Comparison of ENCODE assay signal across 24 cellular contexts in the genomic region with DNA sequence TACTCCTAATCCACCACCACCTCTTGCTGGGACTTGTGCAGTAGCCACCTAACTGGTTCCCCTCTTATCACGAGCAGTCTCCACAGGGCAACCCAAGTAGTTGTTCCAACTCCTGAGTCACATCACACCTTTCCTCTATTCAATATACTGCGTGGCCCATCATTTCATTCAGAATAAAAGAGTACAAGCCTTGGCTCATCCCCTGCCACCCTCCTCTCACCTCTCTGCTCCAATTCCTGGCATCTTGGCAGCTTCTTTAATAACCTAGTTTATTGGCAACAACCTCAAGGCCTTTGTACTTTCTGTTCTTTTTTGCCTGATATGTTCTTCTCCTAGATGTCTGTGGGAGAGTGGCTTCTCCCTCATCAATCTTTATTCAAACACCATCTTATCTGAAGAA.
"Had no signal": no experiment of that assay in that cellular context is flagged by ENCODE, and none has a peak within 500 bp of the region (broad histone marks: within the 10 kb centered on the region; RNA-seq: fewer than 3 reads in every experiment).

No MANE protein-coding gene starts in this region.

- H3K4me1 Mint-ChIP-seq: activated naive CD4-positive, alpha-beta T cell treated with anti-CD3 and anti-CD28 coated beads, Interleukin-2, amount 50 U/mL, for 24 hours; WTC11 had no signal

- H3K27me3 ChIP-seq: brain microvascular endothelial cell, Peyer's patch, SJCRH30 had no signal

- H3K9ac ChIP-seq: KMS-11, SK-N-SH had no signal

- H3K27ac Mint-ChIP-seq: activated CD8-positive, alpha-beta T cell treated with anti-CD3 and anti-CD28 coated beads, Interleukin-2, amount 10 ng/mL, durations not matched to agents 7 days and 5 days; activated naive CD4-positive, alpha-beta T cell treated with anti-CD3 and anti-CD28 coated beads, Interleukin-2, amount 50 U/mL, for 24 hours; T-helper 2 cell treated with Interferon-gamma antibody and Interleukin-4, amounts not matched to agents 5 μg/mL and 100 μg/mL, for 36 hours; WTC11 had no signal

- H3K4me1 ChIP-seq: Peyer's patch, SJCRH30 had no signal

- H3K9me3 Mint-ChIP-seq: activated naive CD4-positive, alpha-beta T cell treated with anti-CD3 and anti-CD28 coated beads, Interleukin-2, amount 50 U/mL, for 24 hours; T-helper 2 cell treated with Interferon-gamma antibody and Interleukin-4, amounts not matched to agents 5 μg/mL and 100 μg/mL, for 36 hours; WTC11 had no signal

- DNase-seq: activated CD4-positive, alpha-beta T cell treated with anti-CD3 and anti-CD28 coated beads for 48 hours; activated CD4-positive, alpha-beta T cell treated with anti-CD3 and anti-CD28 coated beads, Interleukin-2, amount 50 U/mL, for 4 hours; activated CD4-positive, CD25-positive, alpha-beta regulatory T cell treated with anti-CD3 and anti-CD28 coated beads, Interleukin-2, amount 50 U/mL, for 72 hours; activated CD8-positive, alpha-beta memory T cell treated with anti-CD3 and anti-CD28 coated beads, Interleukin-2, amount 50 U/mL, for 48 hours; activated CD8-positive, alpha-beta T cell treated with anti-CD3 and anti-CD28 coated beads, Interleukin-2, amount 10 ng/mL, durations not matched to agents 7 days and 5 days; activated T-cell treated with anti-CD3 and anti-CD28 coated beads, Interleukin-2, amount 50 U/mL, for 1 hour; brain microvascular endothelial cell; caudate nucleus; MM.1S; NCI-H1105; NCI-H1436; NCI-H1694 treated with DMSO at 0.1 percent for 48 hours; NCI-H2081; NCI-H446; NCI-H524; Peyer's patch; Right ventricle myocardium superior; SJCRH30; SK-N-SH had no signal

- H3K36me3 Mint-ChIP-seq: activated naive CD4-positive, alpha-beta T cell treated with anti-CD3 and anti-CD28 coated beads, Interleukin-2, amount 50 U/mL, for 24 hours; WTC11 had no signal

- H3K27ac ChIP-seq: brain microvascular endothelial cell, KMS-11, Peyer's patch, RWPE1, SJCRH30 had no signal

- H3K4me3 ChIP-seq: Peyer's patch, SJCRH30 had no signal

- H3K36me3 ChIP-seq: brain microvascular endothelial cell, Peyer's patch had no signal

- H3K4me2 ChIP-seq: KMS-11, SK-N-SH had no signal

- ATAC-seq: activated CD8-positive, alpha-beta T cell treated with anti-CD3 and anti-CD28 coated beads, Interleukin-2, amount 10 ng/mL, durations not matched to agents 7 days and 5 days; WTC11 had no signal

- H3K9me3 ChIP-seq: Peyer's patch, SJCRH30, SK-N-SH had no signal

- H3K4me3 Mint-ChIP-seq: activated CD8-positive, alpha-beta T cell treated with anti-CD3 and anti-CD28 coated beads, Interleukin-2, amount 10 ng/mL, durations not matched to agents 7 days and 5 days; activated naive CD4-positive, alpha-beta T cell treated with anti-CD3 and anti-CD28 coated beads, Interleukin-2, amount 50 U/mL, for 24 hours; T-helper 2 cell treated with Interferon-gamma antibody and Interleukin-4, amounts not matched to agents 5 μg/mL and 100 μg/mL, for 36 hours; WTC11 had no signal
